Comparison of ENCODE assay signal across 16 cellular contexts in the genomic region with DNA sequence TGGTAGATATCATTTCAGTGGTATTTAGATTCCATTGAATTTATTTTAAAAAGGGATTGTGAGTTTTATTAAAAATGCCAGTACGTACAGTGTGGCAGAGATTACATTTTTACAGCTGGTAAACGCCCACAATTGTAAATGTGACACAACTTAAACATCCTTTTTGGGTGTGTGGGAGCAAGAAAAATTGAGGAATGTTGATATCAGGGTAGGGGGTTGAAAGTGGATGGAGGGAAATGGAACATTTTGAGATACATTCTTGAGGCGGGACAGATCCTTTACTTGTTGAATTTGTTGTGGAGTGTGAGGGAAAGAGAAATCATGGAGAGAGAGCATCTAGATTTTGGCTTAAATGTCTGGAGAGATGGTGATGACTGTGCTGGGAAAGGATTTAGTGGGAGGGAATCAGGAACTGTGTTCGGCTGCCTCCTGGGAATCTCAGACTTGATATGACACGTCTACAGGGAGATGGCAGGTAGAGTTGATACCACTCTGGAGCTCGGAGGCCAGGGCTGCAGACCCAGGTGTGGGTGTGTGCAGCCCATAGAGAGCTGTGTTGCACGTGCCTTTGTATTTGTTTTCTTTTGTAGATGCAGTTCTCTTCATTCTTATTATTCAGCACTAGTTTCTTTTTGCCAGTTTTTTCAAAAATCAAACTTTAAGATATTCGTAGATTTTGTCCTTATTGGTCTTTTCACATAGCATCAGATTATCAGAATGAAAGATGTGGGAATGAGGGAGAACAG. TPM values are rescaled to one million over a fixed set of nuclear protein-coding genes. Genes with fewer than 3 reads are reported as not detected.
DNase-seq lines count a peak whose midpoint lies in the region; ATAC-seq, FAIRE-seq and TF ChIP-seq lines count a peak whose summit lies in the region.
"Had no signal": no experiment of that assay in that cellular context is flagged by ENCODE, and none has a peak within 500 bp of the region (broad histone marks: within the 10 kb centered on the region; RNA-seq: fewer than 3 reads in every experiment).

No MANE protein-coding gene starts in this region.

- intact Hi-C loops in CD8-positive, alpha-beta T cell (cut with DNase I, micrococcal nuclease), result no loop called here
- intact Hi-C loops in activated CD8-positive, alpha-beta T cell treated with anti-CD3 and anti-CD28 coated beads for 36 hours (cut with micrococcal nuclease), result no loop called here

- no peaks in the 10 kb centered on the region for H3K9me3 Mint-ChIP-seq in CD8-positive, alpha-beta T cell
- H3K9me3 Mint-ChIP-seq in activated CD8-positive, alpha-beta T cell treated with anti-CD3 and anti-CD28 coated beads for 36 hours, result peaks cover under 1% of the 10 kb centered on the region
- H3K9me3 Mint-ChIP-seq in natural killer cell treated with Interleukin-12 subunit alpha and Interleukin-12 subunit beta and Interleukin-15 and Interleukin-18, amount 100 ng/mL, for 72 hours, result no peaks in the 10 kb centered on the region

- no peak overlapping the region for H3K4me3 Mint-ChIP-seq in CD8-positive, alpha-beta T cell
- H3K4me3 Mint-ChIP-seq in activated CD8-positive, alpha-beta T cell treated with anti-CD3 and anti-CD28 coated beads for 36 hours, result no peak overlapping the region
- H3K4me3 Mint-ChIP-seq in natural killer cell treated with Interleukin-12 subunit alpha and Interleukin-12 subunit beta and Interleukin-15 and Interleukin-18, amount 100 ng/mL, for 72 hours, result no peak overlapping the region

- H3K27me3 ChIP-seq in CD8-positive, alpha-beta T cell (ENCODE audit: insufficient read depth, low read length), result no peaks in the 10 kb centered on the region
- H3K27me3 ChIP-seq: vagina had no signal

- no peaks in the 10 kb centered on the region for H3K9me3 ChIP-seq in CD8-positive, alpha-beta T cell (ENCODE audit: low read length)
- H3K9me3 ChIP-seq: vagina had no signal

- H3K4me1 ChIP-seq in CD8-positive, alpha-beta T cell (ENCODE audit: insufficient read depth, low read length), result peaks cover 46% of the 10 kb centered on the region
- H3K4me1 ChIP-seq: vagina had no signal

- peak overlapping the region; percentile 53 for H3K27ac Mint-ChIP-seq in CD8-positive, alpha-beta T cell
- H3K27ac Mint-ChIP-seq in activated CD8-positive, alpha-beta T cell treated with anti-CD3 and anti-CD28 coated beads for 36 hours, result peak overlapping the region; percentile 30
- H3K27ac Mint-ChIP-seq in natural killer cell treated with Interleukin-12 subunit alpha and Interleukin-12 subunit beta and Interleukin-15 and Interleukin-18, amount 100 ng/mL, for 72 hours, result peak overlapping the region; percentile 22 to 83

- ATAC-seq in CD8-positive, alpha-beta T cell, result no peak
- no peak for ATAC-seq in activated CD8-positive, alpha-beta T cell treated with anti-CD3 and anti-CD28 coated beads for 36 hours
- ATAC-seq in natural killer cell treated with Interleukin-12 subunit alpha and Interleukin-12 subunit beta and Interleukin-15 and Interleukin-18, amount 100 ng/mL, for 72 hours, result no peak
- ATAC-seq in HG03139 (IDR thresholded peaks at IDR 0.05; ENCODE audit: unreplicated experiment), result no peak

- H3K4me1 Mint-ChIP-seq in CD8-positive, alpha-beta T cell (ENCODE audit: low read depth), result peaks cover 76% of the 10 kb centered on the region
- H3K4me1 Mint-ChIP-seq in activated CD8-positive, alpha-beta T cell treated with anti-CD3 and anti-CD28 coated beads for 36 hours (ENCODE audit: low read depth), result peaks cover 70% of the 10 kb centered on the region
- H3K4me1 Mint-ChIP-seq in natural killer cell treated with Interleukin-12 subunit alpha and Interleukin-12 subunit beta and Interleukin-15 and Interleukin-18, amount 100 ng/mL, for 72 hours (ENCODE audit: low read depth in 2 of 2), result peaks cover 39 to 42% of the 10 kb centered on the region in 2 donors

- TF ChIP-seq CTCF in CD8-positive, alpha-beta T cell (IDR thresholded peaks at IDR 0.05), result no peak
- TF ChIP-seq CTCF in activated CD8-positive, alpha-beta T cell treated with anti-CD3 and anti-CD28 coated beads for 36 hours (IDR thresholded peaks at IDR 0.05), result no peak

- no peak for DNase-seq in CD8-positive, alpha-beta T cell
- DNase-seq in GM12892 (ENCODE audit: insufficient read length) (no peak), NCI-H1930 (lab: John Stamatoyannopoulos, UW) (no peak), AG08396 (ENCODE audit: low spot score) (no peak)
- DNase-seq in activated CD8-positive, alpha-beta T cell treated with anti-CD3 and anti-CD28 coated beads for 36 hours, result no peak
- no peak for DNase-seq in natural killer cell treated with Interleukin-12 subunit alpha and Interleukin-12 subunit beta and Interleukin-15 and Interleukin-18, amount 100 ng/mL, for 72 hours (ENCODE audit: low spot score)
- DNase-seq: activated CD4-positive, alpha-beta T cell treated with anti-CD3 and anti-CD28 coated beads for 1 hour; amygdala; EL; NCI-H1694; NCI-H526; stimulated activated naive CD4-positive, alpha-beta T cell had no signal

- H3K4me3 ChIP-seq in CD8-positive, alpha-beta T cell (ENCODE audit: low read depth, low read length), result no peak overlapping the region
- H3K4me3 ChIP-seq: vagina had no signal

- no peak overlapping the region for H3K27ac ChIP-seq in CD8-positive, alpha-beta T cell (ENCODE audit: low read depth, low read length)
- H3K27ac ChIP-seq: C4-2B, vagina had no signal

- peak; percentile 53 for FAIRE-seq in GM12892 (lab: Jason Lieb, UNC)
- FAIRE-seq: endothelial cell of umbilical vein had no signal

- H3K36me3 Mint-ChIP-seq in CD8-positive, alpha-beta T cell, result peaks cover 72% of the 10 kb centered on the region
- H3K36me3 Mint-ChIP-seq in activated CD8-positive, alpha-beta T cell treated with anti-CD3 and anti-CD28 coated beads for 36 hours (ENCODE audit: low read depth), result peaks cover 62% of the 10 kb centered on the region
- H3K36me3 Mint-ChIP-seq in natural killer cell treated with Interleukin-12 subunit alpha and Interleukin-12 subunit beta and Interleukin-15 and Interleukin-18, amount 100 ng/mL, for 72 hours, result peaks cover 21% of the 10 kb centered on the region

- TF ChIP-seq POLR2A in GM12892 (IDR thresholded peaks at IDR 0.05; ENCODE audit: low read depth, low read length), result no peak

- POLR2A ChIA-PET in CD8-positive, alpha-beta T cell (lab: Charles Lee), result interaction anchor here (1.1 to 1.9 kb wide), 3 partner anchors 9 to 97 kb away, joined by 3 to 4 read pairs (median 3); no protein-coding TSS in a partner anchor
- POLR2A ChIA-PET in activated CD8-positive, alpha-beta T cell treated with anti-CD3 and anti-CD28 coated beads for 36 hours (lab: Charles Lee), result interaction anchor here (1.9 to 2.8 kb wide), 2 partner anchors 9 to 11 kb away, joined by 4 to 12 read pairs; no protein-coding TSS in a partner anchor

- H3K27me3 Mint-ChIP-seq in CD8-positive, alpha-beta T cell (ENCODE audit: low read depth), result no peaks in the 10 kb centered on the region
- no peaks in the 10 kb centered on the region for H3K27me3 Mint-ChIP-seq in activated CD8-positive, alpha-beta T cell treated with anti-CD3 and anti-CD28 coated beads for 36 hours
- H3K27me3 Mint-ChIP-seq in natural killer cell treated with Interleukin-12 subunit alpha and Interleukin-12 subunit beta and Interleukin-15 and Interleukin-18, amount 100 ng/mL, for 72 hours, result no peaks in the 10 kb centered on the region

- peaks cover 18% of the 10 kb centered on the region for H3K36me3 ChIP-seq in CD8-positive, alpha-beta T cell (ENCODE audit: insufficient read depth, low read length)

- CTCF ChIA-PET in CD8-positive, alpha-beta T cell (lab: Charles Lee), result no interaction called here
- CTCF ChIA-PET in activated CD8-positive, alpha-beta T cell treated with anti-CD3 and anti-CD28 coated beads for 36 hours (lab: Charles Lee), result interaction anchor here (1.0 kb wide), 2 partner anchors 12 to 44 kb away, joined by 3 read pairs; no protein-coding TSS in a partner anchor

RNA-seq across cellular contexts. Expression of a gene that starts 10.8 kb away (rescaled TPM):
- total RNA-seq in CD8-positive, alpha-beta T cell, result 10 to 100 TPM; 80.8 to 83.1 TPM
- 64.2 TPM for polyA plus RNA-seq in GM12892 (2012; ENCODE audit: missing spikeins)
- 10 to 100 TPM; 51.7 to 52.4 TPM for total RNA-seq in activated CD8-positive, alpha-beta T cell treated with anti-CD3 and anti-CD28 coated beads for 36 hours
- 10 to 100 TPM; 35.8 to 42.3 TPM for total RNA-seq in natural killer cell treated with Interleukin-12 subunit alpha and Interleukin-12 subunit beta and Interleukin-15 and Interleukin-18, amount 100 ng/mL, for 72 hours
